Comparison of ENCODE assay signal across 8 cellular contexts in the genomic region with DNA sequence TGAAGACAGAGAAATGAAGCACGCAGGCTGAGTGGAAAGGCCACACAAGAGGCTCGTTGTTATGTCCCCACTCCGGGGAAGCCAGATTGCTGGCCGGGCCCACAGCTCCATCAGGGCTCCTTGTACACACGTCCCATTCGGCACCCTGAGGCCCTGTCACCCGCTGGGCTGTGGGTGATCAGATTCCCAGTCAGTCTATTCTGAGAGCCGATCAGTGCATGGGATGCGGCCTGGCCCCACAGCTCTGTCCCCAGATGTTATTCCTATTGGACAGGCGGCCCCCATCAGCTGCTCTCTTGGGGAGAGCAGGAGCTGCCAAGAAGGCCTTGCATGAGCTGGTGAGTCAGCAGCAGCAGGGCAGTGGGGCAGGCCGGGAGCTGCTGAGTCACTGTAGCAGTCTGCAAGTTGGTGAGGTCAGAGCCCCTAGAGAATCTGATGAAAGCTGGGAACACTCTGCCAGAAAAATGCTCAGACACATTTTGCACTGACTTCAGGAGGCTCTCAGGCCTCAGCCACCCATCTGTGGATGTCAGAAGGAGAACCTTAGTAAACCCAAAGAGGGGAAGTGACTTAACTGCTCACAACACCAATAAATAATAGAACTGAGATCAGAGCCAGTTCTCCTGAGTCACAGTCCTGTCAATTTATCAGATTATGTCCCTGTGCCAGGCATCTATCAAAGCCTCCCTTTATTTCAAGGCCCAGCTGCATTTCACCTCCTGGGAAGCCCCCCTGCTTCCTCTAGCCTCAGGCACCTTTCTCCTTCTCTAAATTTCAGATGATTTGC. TPM values are rescaled to one million over a fixed set of nuclear protein-coding genes. Genes with fewer than 3 reads are reported as not detected.
DNase-seq lines count a peak whose midpoint lies in the region; ATAC-seq and TF ChIP-seq lines count a peak whose summit lies in the region.

No MANE protein-coding gene starts in this region.

- H3K27ac ChIP-seq in iPS-20b (ENCODE audit: low read length) (peak overlapping the region; percentile 18), gastrocnemius medialis (peak overlapping the region; percentile 89 to 99 (median 97))

- no peak for TF ChIP-seq CTCF in MCF 10A (IDR thresholded peaks at IDR 0.05; ENCODE audit: unreplicated experiment)
- TF ChIP-seq CTCF in gastrocnemius medialis (IDR thresholded peaks at IDR 0.05 in 4 of 5, conservative IDR thresholded peaks at IDR 0.05 in 1 of 5): no peak

- no peaks in the 10 kb centered on the region for H3K9me3 Mint-ChIP-seq in MCF 10A (ENCODE audit: unreplicated experiment)

- peak overlapping the region; percentile 56; the same call in 1 of the 2 replicates for H3K9ac ChIP-seq in iPS-20b (ENCODE audit: low read depth, low read length)

- CTCF ChIA-PET in MCF 10A (lab: Yijun Ruan, JAX): interaction anchor here (0.6 to 1.3 kb wide), 6 partner anchors 10 to 211 kb away, joined by 3 to 7 read pairs (median 3); no protein-coding TSS in a partner anchor

- in situ Hi-C loops in gastrocnemius medialis (cut with MboI; ENCODE audit: low sequenced_read_pairs in 4 of 4): loop anchor here in 1 of 4 donors (25.0 kb wide), 1 partner anchor 377 kb away; no protein-coding TSS in a partner anchor

- H3K9me3 ChIP-seq in iPS-20b (ENCODE audit: insufficient read depth, low read depth, low read length) (no peaks in the 10 kb centered on the region), gastrocnemius medialis (no peaks in the 10 kb centered on the region)

- TSS peak; percentile 99 for BruUV-seq in MCF 10A (replicated peaks; lab: Mats Ljungman, UMichigan)

- peak overlapping the region; percentile 29 for H3K4me3 Mint-ChIP-seq in MCF 10A (ENCODE audit: unreplicated experiment)

- H3K27me3 ChIP-seq in iPS-20b (ENCODE audit: insufficient read depth, low read length) (no peaks in the 10 kb centered on the region), gastrocnemius medialis (no peaks in the 10 kb centered on the region)

- POLR2A ChIA-PET in MCF 10A (lab: Yijun Ruan, JAX): interaction anchor here (0.5 to 3.3 kb wide), 11 partner anchors 10 to 471 kb away, joined by 3 to 74 read pairs (median 4); a partner anchor contains a TSS

- peak overlapping the region; percentile 89 for H3K27ac Mint-ChIP-seq in MCF 10A (ENCODE audit: low read depth, unreplicated experiment)

- H3K4me1 ChIP-seq in iPS-20b (ENCODE audit: insufficient read depth, low read length) (peaks cover 10% of the 10 kb centered on the region), gastrocnemius medialis (peaks cover 23 to 24% of the 10 kb centered on the region in 2 donors)

- TF ChIP-seq POLR2A in gastrocnemius medialis (IDR thresholded peaks at IDR 0.05): peak; percentile 71 to 80

- peak; percentile 91 to 93 for ATAC-seq in gastrocnemius medialis
- ATAC-seq in GM18520 (IDR thresholded peaks at IDR 0.05; ENCODE audit: unreplicated experiment): no peak

- H3K36me3 ChIP-seq in iPS-20b (ENCODE audit: insufficient read depth, low read depth, low read length) (no peaks in the 10 kb centered on the region), gastrocnemius medialis (no peaks in the 10 kb centered on the region)

- peaks cover 21% of the 10 kb centered on the region for H3K4me1 Mint-ChIP-seq in MCF 10A (ENCODE audit: insufficient read depth, unreplicated experiment)

- no peaks in the 10 kb centered on the region for H3K27me3 Mint-ChIP-seq in MCF 10A (ENCODE audit: insufficient read depth, unreplicated experiment)

- intact Hi-C loops in MCF 10A (cut with micrococcal nuclease) (no loop called here), gastrocnemius medialis (cut with DNase I; ENCODE audit: low total_unique reads) (loop anchor here (1.0 to 10.0 kb wide), 4 partner anchors 8 to 1726 kb away; a partner anchor contains a TSS)

- peaks cover 5% of the 10 kb centered on the region for H3K36me3 Mint-ChIP-seq in MCF 10A (ENCODE audit: insufficient read depth, unreplicated experiment)

- H3K4me3 ChIP-seq in iPS-20b (ENCODE audit: low read length): no peak overlapping the region
- H3K4me3 ChIP-seq in gastrocnemius medialis: peak overlapping the region in 2 of 4 donors; percentile 13 to 30

- DNase-seq in NCI-H345 (lab: John Stamatoyannopoulos, UW): peak; percentile 16
- no peak for DNase-seq in NCI-H345 treated with DMSO at 0.1 percent for 48 hours (lab: John Stamatoyannopoulos, UW; ENCODE audit: unreplicated experiment)
- DNase-seq in HUDEP-2 (lab: John Stamatoyannopoulos, UW; ENCODE audit: unreplicated experiment in 76 of 76): peak in 73 of 76 experiments; percentile 43 to 94 (median 80)
- peak; percentile 99 for DNase-seq in RPMI7951 (ENCODE audit: low read depth)
- peak; percentile 98 for DNase-seq in MCF 10A (ENCODE audit: unreplicated experiment)
- DNase-seq in gastrocnemius medialis: peak; percentile 99 to 100

RNA-seq across cellular contexts. Expression of a gene that starts 9.4 kb away (rescaled TPM):
- total RNA-seq in RPMI7951 (2014; rRNA removed; shearing (Covaris generic)): 304 and 324 TPM in 2 replicates
- 506 and 692 TPM in 2 replicates for total RNA-seq in MCF 10A (2022)
- 1,000 to 10,000 TPM in 3 of 4 donors, 100 to 1,000 TPM in 1; 833 to 1,730 (median 1,179) TPM for total RNA-seq in gastrocnemius medialis
